10 cellular contexts compared by ENCODE assay signal in genomic region chr16:65120811-65121721, GRCh38. TPM values are rescaled to one million over a fixed set of nuclear protein-coding genes. Genes with fewer than 3 reads are reported as not detected.
A peak's percentile ranks its signal among the peaks of the same experiment; 100 is the strongest.
DNase-seq lines count a peak whose midpoint lies in the region; ATAC-seq and TF ChIP-seq lines count a peak whose summit lies in the region.
"Had no signal": no experiment of that assay in that cellular context is flagged by ENCODE, and none has a peak within 500 bp of the region (broad histone marks: within the 10 kb centered on the region; RNA-seq: fewer than 3 reads in every experiment).

No MANE protein-coding gene starts in this region.

- peaks cover 50% of the 10 kb centered on the region for H3K27me3 Mint-ChIP-seq in activated naive CD4-positive, alpha-beta T cell treated with anti-CD3 and anti-CD28 coated beads for 36 hours (ENCODE audit: low read depth)

- intact Hi-C loops in gastrocnemius medialis (cut with DNase I; ENCODE audit: low total_unique reads) = loop anchor here (2.0 to 5.0 kb wide), 2 partner anchors 16 to 1146 kb away; no protein-coding TSS in a partner anchor
- intact Hi-C loops in activated naive CD4-positive, alpha-beta T cell treated with anti-CD3 and anti-CD28 coated beads for 36 hours (cut with micrococcal nuclease) = loop anchor here (10.0 kb wide), 1 partner anchor 204 kb away; no protein-coding TSS in a partner anchor

- H3K27ac Mint-ChIP-seq in activated naive CD4-positive, alpha-beta T cell treated with anti-CD3 and anti-CD28 coated beads for 36 hours = no peak overlapping the region
- H3K27ac Mint-ChIP-seq: memory B cell had no signal

- ATAC-seq in gastrocnemius medialis = no peak
- ATAC-seq in GM21528 (IDR thresholded peaks at IDR 0.05; ENCODE audit: low FRiP score, unreplicated experiment) = no peak

- H3K4me1 Mint-ChIP-seq in activated naive CD4-positive, alpha-beta T cell treated with anti-CD3 and anti-CD28 coated beads for 36 hours (ENCODE audit: low read depth) = peaks cover 2% of the 10 kb centered on the region
- H3K4me1 Mint-ChIP-seq: memory B cell had no signal

- no peaks in the 10 kb centered on the region for H3K36me3 Mint-ChIP-seq in activated naive CD4-positive, alpha-beta T cell treated with anti-CD3 and anti-CD28 coated beads for 36 hours (ENCODE audit: low read depth)
- H3K36me3 Mint-ChIP-seq: memory B cell had no signal

- H3K4me3 ChIP-seq in astrocyte of the spinal cord (ENCODE audit: low read depth, low read length) = peak overlapping the region; percentile 98
- peak overlapping the region; percentile 57 to 68 (median 62) for H3K4me3 ChIP-seq in gastrocnemius medialis

- H3K36me3 ChIP-seq in gastrocnemius medialis = no peaks in the 10 kb centered on the region

- H3K27ac ChIP-seq in gastrocnemius medialis = peak overlapping the region; percentile 43 to 67 (median 54)
- H3K27ac ChIP-seq: KMS-11 had no signal

- peaks cover 0 to 22% of the 10 kb centered on the region in 2 donors for H3K4me1 ChIP-seq in gastrocnemius medialis

- TF ChIP-seq POLR2A in gastrocnemius medialis (IDR thresholded peaks at IDR 0.05) (no peak), erythroblast (IDR thresholded peaks at IDR 0.05; ENCODE audit: low read length) (no peak)

- H3K9me3 ChIP-seq in gastrocnemius medialis = no peaks in the 10 kb centered on the region

- H3K9me3 Mint-ChIP-seq in activated naive CD4-positive, alpha-beta T cell treated with anti-CD3 and anti-CD28 coated beads for 36 hours = no peaks in the 10 kb centered on the region
- H3K9me3 Mint-ChIP-seq: memory B cell had no signal

- peaks cover 8 to 32% (median 11%) of the 10 kb centered on the region in 3 donors for H3K27me3 ChIP-seq in gastrocnemius medialis

- DNase-seq in G401 (ENCODE audit: low spot score) (peak; percentile 21), astrocyte of the spinal cord (ENCODE audit: low read depth, low spot score) (peak; percentile 43), iPS-NIHi11 (ENCODE audit: low spot score) (peak; percentile 17), gastrocnemius medialis (peak in 1 of 2 donors; percentile 10), erythroblast (lab: John Stamatoyannopoulos, UW) (no peak)
- DNase-seq in activated T-cell treated with anti-CD3 and anti-CD28 coated beads, Interleukin-2, amount 50 U/mL, for 48 hours = no peak
- no peak for DNase-seq in activated naive CD4-positive, alpha-beta T cell treated with anti-CD3 and anti-CD28 coated beads for 36 hours

- in situ Hi-C loops in G401 (cut with HindIII; ENCODE audit: low sequenced_read_pairs) (no loop called here), astrocyte of the spinal cord (cut with HindIII; ENCODE audit: low sequenced_read_pairs) (no loop called here), gastrocnemius medialis (cut with MboI; ENCODE audit: low sequenced_read_pairs in 4 of 4) (loop anchor here in 1 of 4 donors (25.0 kb wide), 2 partner anchors 1034 to 1659 kb away; no protein-coding TSS in a partner anchor)

- H3K4me3 Mint-ChIP-seq in activated naive CD4-positive, alpha-beta T cell treated with anti-CD3 and anti-CD28 coated beads for 36 hours = no peak overlapping the region
- H3K4me3 Mint-ChIP-seq: memory B cell had no signal

- CTCF ChIA-PET in activated naive CD4-positive, alpha-beta T cell treated with anti-CD3 and anti-CD28 coated beads for 36 hours (lab: Charles Lee) = no interaction called here

- TF ChIP-seq CTCF in astrocyte of the spinal cord (IDR thresholded peaks at IDR 0.05; ENCODE audit: low read depth, low read length) = no peak
- TF ChIP-seq CTCF in gastrocnemius medialis (IDR thresholded peaks at IDR 0.05 in 4 of 5, conservative IDR thresholded peaks at IDR 0.05 in 1 of 5) = no peak

RNA-seq across cellular contexts. Expression of gene CDH11, which starts 0.8 kb away (rescaled TPM):
- total RNA-seq in G401 (2014; rRNA removed; shearing (Covaris generic)) = not detected in 2 replicates
- total RNA-seq in gastrocnemius medialis = 10 to 100 TPM in 1 of 4 donors, 1 to 10 TPM in 3; 4.0 to 14.2 (median 8.6) TPM
- not detected for total RNA-seq in activated naive CD4-positive, alpha-beta T cell treated with anti-CD3 and anti-CD28 coated beads for 36 hours

Comparison
In these comparisons a context has a peak if more than half of its experiments do, and no peak if none do; other contexts are left out.
1. DNase-seq: peak in G401 (single experiment), astrocyte of the spinal cord (single experiment) and iPS-NIHi11 (single experiment); none in activated T-cell treated with anti-CD3 and anti-CD28 coated beads, Interleukin-2, amount 50 U/mL, for 48 hours (0 of 2), activated naive CD4-positive, alpha-beta T cell treated with anti-CD3 and anti-CD28 coated beads for 36 hours (single experiment) and erythroblast (0 of 2).